ENCODE assay signal across 8 cellular contexts in genomic region chr13:37869506-37869755, GRCh38. TPM values are rescaled to one million over a fixed set of nuclear protein-coding genes. Genes with fewer than 3 reads are reported as not detected.
DNase-seq lines count a peak whose midpoint lies in the region; ATAC-seq and TF ChIP-seq lines count a peak whose summit lies in the region.

No MANE protein-coding gene starts in this region.

- no peak overlapping the region for H3K23ac ChIP-seq in trophoblast cell (ENCODE audit: low read length)

- H3K18ac ChIP-seq in trophoblast cell (ENCODE audit: low read length): no peak overlapping the region

- H3K14ac ChIP-seq in trophoblast cell (ENCODE audit: low read length): no peak overlapping the region

- peak overlapping the region; percentile 27 to 57; a peak in 3 of 4 replicates for H3K4me3 ChIP-seq in SK-N-SH (ENCODE audit: low read depth in 2 of 2, low read length in 1 of 2)
- peak overlapping the region; percentile 7 to 51 for H3K4me3 ChIP-seq in gastroesophageal sphincter
- H3K4me3 ChIP-seq in trophoblast cell (ENCODE audit: low read depth, low read length): peak overlapping the region; percentile 62

- H3K27ac ChIP-seq in SK-N-SH (ENCODE audit: low read depth in 2 of 2, low read length in 1 of 2): no peak overlapping the region
- H3K27ac ChIP-seq in gastroesophageal sphincter: no peak overlapping the region
- no peak overlapping the region for H3K27ac ChIP-seq in trophoblast cell (ENCODE audit: low read depth, low read length)

- no peak overlapping the region for H2BK5ac ChIP-seq in trophoblast cell (ENCODE audit: low read depth, low read length, poor library complexity)

- H2BK120ac ChIP-seq in trophoblast cell (ENCODE audit: insufficient read depth, low read length, poor library complexity): no peak overlapping the region

- H3K9me2 ChIP-seq in SK-N-SH: peaks cover 4% of the 10 kb centered on the region; the same call in 1 of the 2 replicates

- CTCF ChIA-PET in SK-N-SH (lab: Yijun Ruan, JAX): interaction anchor here (1.0 kb wide), 1 partner anchor 13 kb away, joined by 3 read pairs; no protein-coding TSS in a partner anchor

- DNase-seq in D341Med (ENCODE audit: low spot score) (peak; percentile 22), SK-N-SH (no peak), trophoblast cell (peak in 1 of 2 donors; percentile 23)
- DNase-seq in activated effector memory CD4-positive, alpha-beta T cell treated with anti-CD3 and anti-CD28 coated beads, Interleukin-2, amount 50 U/mL, for 16 hours: no peak

- no peak overlapping the region for H4K8ac ChIP-seq in trophoblast cell (ENCODE audit: low read depth, low read length)

- H3K36me3 ChIP-seq in SK-N-SH (replicated peaks in 1 of 2; ENCODE audit: control insufficient read depth in 1 of 2, insufficient read depth in 2 of 2, low read length in 1 of 2) (no peaks in the 10 kb centered on the region), gastroesophageal sphincter (no peaks in the 10 kb centered on the region), trophoblast cell (ENCODE audit: control insufficient read depth in 1 of 2, insufficient read depth in 2 of 2, low read length in 2 of 2) (no peaks in the 10 kb centered on the region)

- no peaks in the 10 kb centered on the region for H3K9me3 ChIP-seq in SK-N-SH
- H3K9me3 ChIP-seq in gastroesophageal sphincter: no peaks in the 10 kb centered on the region
- no peaks in the 10 kb centered on the region for H3K9me3 ChIP-seq in trophoblast cell (ENCODE audit: insufficient read depth, low read depth, low read length)

- H3K9ac ChIP-seq in SK-N-SH (no peak overlapping the region), trophoblast cell (ENCODE audit: low read length) (no peak overlapping the region)

- WGBS in SK-N-SH (ENCODE audit: low lambda C conversion rate): 1% methylated on average over 16 of the region's 19 CpGs
- WGBS in gastroesophageal sphincter (ENCODE audit: low coverage in 1 of 2), 2 donors: no CpG with 5 or more reads among the region's 19 CpGs
- WGBS in trophoblast cell (ENCODE audit: extremely low coverage, insufficient coverage, insufficient read length): no CpG with 5 or more reads among the region's 19 CpGs

- H2BK12ac ChIP-seq in trophoblast cell (ENCODE audit: low read length): no peak overlapping the region

- H2AFZ ChIP-seq in SK-N-SH (ENCODE audit: low read depth) (peak overlapping the region; percentile 47), trophoblast cell (ENCODE audit: insufficient read depth, low read length, poor library complexity) (peak overlapping the region; percentile 85)

- H3K4me1 ChIP-seq in SK-N-SH (ENCODE audit: control insufficient read depth in 1 of 2, insufficient read depth in 2 of 2, low read depth in 1 of 2, low read length in 1 of 2) (peaks cover 0 to 11% of the 10 kb centered on the region in 2 experiments; a peak in 2 of 4 replicates), gastroesophageal sphincter (peaks cover 0 to 16% (median 9%) of the 10 kb centered on the region in 3 donors), trophoblast cell (ENCODE audit: control insufficient read depth in 1 of 2, insufficient read depth in 2 of 2, low read length in 2 of 2) (peaks cover 4 to 11% of the 10 kb centered on the region in 2 experiments)

- TF ChIP-seq EP300 in SK-N-SH (IDR thresholded peaks at IDR 0.05; ENCODE audit: borderline replicate concordance in 1 of 2, low read depth in 1 of 2, low read length in 1 of 2): no peak
- no peak for TF ChIP-seq EP300 in gastroesophageal sphincter (IDR thresholded peaks at IDR 0.05)

- ATAC-seq in gastroesophageal sphincter (no peak), HG03025 (IDR thresholded peaks at IDR 0.05; ENCODE audit: low FRiP score, unreplicated experiment) (no peak), GM18517 (IDR thresholded peaks at IDR 0.05; ENCODE audit: unreplicated experiment) (no peak), GM21576 (IDR thresholded peaks at IDR 0.05; ENCODE audit: unreplicated experiment) (no peak)

- no peak overlapping the region for H2AK5ac ChIP-seq in trophoblast cell (ENCODE audit: low read length)

- H4K12ac ChIP-seq in trophoblast cell (ENCODE audit: low read depth, low read length): no peak overlapping the region

- H3K79me2 ChIP-seq in SK-N-SH (ENCODE audit: insufficient read depth): no peaks in the 10 kb centered on the region
- no peaks in the 10 kb centered on the region for H3K79me2 ChIP-seq in trophoblast cell (ENCODE audit: control insufficient read depth, insufficient read depth, low read length, poor library complexity)

- TF ChIP-seq CTCF in SK-N-SH (IDR thresholded peaks at IDR 0.05) (no peak), gastroesophageal sphincter (IDR thresholded peaks at IDR 0.05) (no peak)

- H4K91ac ChIP-seq in trophoblast cell (ENCODE audit: low read depth, low read length): no peak overlapping the region

- H3K79me1 ChIP-seq in trophoblast cell (ENCODE audit: low read length): no peaks in the 10 kb centered on the region

- peaks cover 5% of the 10 kb centered on the region for H3F3A ChIP-seq in SK-N-SH (replicated peaks; ENCODE audit: insufficient read depth)

- H3K4ac ChIP-seq in trophoblast cell (ENCODE audit: low read depth, low read length): no peak overlapping the region

- no peak for TF ChIP-seq POLR2A in gastroesophageal sphincter (IDR thresholded peaks at IDR 0.05)

- peaks cover 36% of the 10 kb centered on the region for H3K27me3 ChIP-seq in SK-N-SH (ENCODE audit: insufficient read depth)
- H3K27me3 ChIP-seq in gastroesophageal sphincter: peaks cover 34% of the 10 kb centered on the region
- no peaks in the 10 kb centered on the region for H3K27me3 ChIP-seq in trophoblast cell (ENCODE audit: insufficient read depth, low read length)

- H4K20me1 ChIP-seq in SK-N-SH (ENCODE audit: insufficient read depth): no peaks in the 10 kb centered on the region

- POLR2A ChIA-PET in SK-N-SH (lab: Yijun Ruan, JAX): no interaction called here

- no peak for TF ChIP-seq RAD21 in SK-N-SH (IDR thresholded peaks at IDR 0.05; ENCODE audit: low read length)

- peak overlapping the region; percentile 74 for H3K4me2 ChIP-seq in SK-N-SH
- peak overlapping the region; percentile 79 for H3K4me2 ChIP-seq in trophoblast cell (ENCODE audit: low read length)

TF ChIP-seq in SK-N-SH, 30 proteins besides CTCF, POLR2A, EP300 and RAD21:
- no peak for TF ChIP-seq FOSL2 (IDR thresholded peaks at IDR 0.05; ENCODE audit: borderline replicate concordance, low read depth)
- TF ChIP-seq RCOR1 (IDR thresholded peaks at IDR 0.05; ENCODE audit: low read length): no peak
- TF ChIP-seq TAF1 (IDR thresholded peaks at IDR 0.05; ENCODE audit: borderline replicate concordance, low read depth, low read length): no peak

RNA-seq across cellular contexts. Expression of gene TRPC4, which starts 0.1 kb away (rescaled TPM):
- polyA plus RNA-seq in SK-N-SH (2012; rRNA removed): not detected in 2 replicates
- polyA plus RNA-seq in SK-N-SH (2012; cell fraction: cytosol; rRNA removed): 0.01 and 0.03 TPM in 2 replicates
- polyA plus RNA-seq in SK-N-SH (2012; cell fraction: nucleus; rRNA removed): 0.01 TPM in 1 of 2 replicates, not detected in the other
- total RNA-seq in gastroesophageal sphincter: 1 to 10 TPM in 1 of 4 donors, under 1 TPM in 2, not detected in 1; 0.31 to 1.1 (median 0.87) TPM
- polyA plus RNA-seq in trophoblast cell (2013): 0.07 and 0.08 TPM in 2 replicates
